1 cellular context compared by ENCODE assay signal in genomic region chr20:56362833-56363413, GRCh38.
TF ChIP-seq lines count a peak whose summit lies in the region.

No MANE protein-coding gene starts in this region.

TF ChIP-seq in K562, 482 proteins besides CTCF, POLR2A, EP300 and RAD21 (continued from another document and continues in another):
- no peak for TF ChIP-seq PREB (CRISPR knock-in tag; IDR thresholded peaks at IDR 0.05)
- TF ChIP-seq RFX5 (IDR thresholded peaks at IDR 0.05; ENCODE audit: low read depth, low read length), result no peak
- peak; percentile 79 for TF ChIP-seq MTA3 (IDR thresholded peaks at IDR 0.05; ENCODE audit: borderline replicate concordance)
- TF ChIP-seq ZBTB5 (IDR thresholded peaks at IDR 0.05), result no peak
- TF ChIP-seq ZNF561 (CRISPR knock-in tag; conservative IDR thresholded peaks at IDR 0.05), result no peak
- peak; percentile 79 for TF ChIP-seq MYC (IDR thresholded peaks at IDR 0.05; ENCODE audit: low read depth, low read length)
- TF ChIP-seq MYC (CRISPR knock-in tag; IDR thresholded peaks at IDR 0.05; ENCODE audit: borderline replicate concordance, low read depth), result no peak
- TF ChIP-seq FOS (IDR thresholded peaks at IDR 0.05; ENCODE audit: extremely low read depth, insufficient read length), result no peak
- TF ChIP-seq LEF1 (IDR thresholded peaks at IDR 0.05), result peak; percentile 81
- no peak for TF ChIP-seq XRCC4 (IDR thresholded peaks at IDR 0.05; ENCODE audit: extremely low read depth, insufficient read depth, insufficient read length)
- TF ChIP-seq KDM2B (CRISPR knock-in tag; IDR thresholded peaks at IDR 0.05), result no peak
- no peak for TF ChIP-seq ZNF586 (CRISPR knock-in tag; conservative IDR thresholded peaks at IDR 0.05)
- TF ChIP-seq BRCA1 (IDR thresholded peaks at IDR 0.05), result no peak
- no peak for TF ChIP-seq BRCA1 (CRISPR knock-in tag; IDR thresholded peaks at IDR 0.05)
- TF ChIP-seq NELFE (IDR thresholded peaks at IDR 0.05; ENCODE audit: insufficient read depth, insufficient read length), result no peak
- no peak for TF ChIP-seq HINFP (tag; conservative IDR thresholded peaks at IDR 0.05; ENCODE audit: low read depth)
- no peak for TF ChIP-seq SNRNP70 (optimal IDR thresholded peaks at IDR 0.05; ENCODE audit: low read depth, low read length)
- TF ChIP-seq PATZ1 (CRISPR knock-in tag; IDR thresholded peaks at IDR 0.05; ENCODE audit: borderline replicate concordance), result no peak
- no peak for TF ChIP-seq GTF2B (IDR thresholded peaks at IDR 0.05; ENCODE audit: extremely low read depth, insufficient read length)
- TF ChIP-seq NFXL1 (CRISPR knock-in tag; IDR thresholded peaks at IDR 0.05), result no peak
- no peak for TF ChIP-seq ZNF699 (CRISPR knock-in tag; IDR thresholded peaks at IDR 0.05; ENCODE audit: insufficient replicate concordance)
- TF ChIP-seq CEBPG (CRISPR knock-in tag; IDR thresholded peaks at IDR 0.05), result peak; percentile 52; the same call in 1 of the 2 replicates
- no peak; a peak in 1 of 4 replicates for TF ChIP-seq CEBPG (tag; conservative IDR thresholded peaks at IDR 0.05 in 1 of 2, IDR thresholded peaks at IDR 0.05 in 1 of 2)
- TF ChIP-seq ZNF668 (CRISPR knock-in tag; IDR thresholded peaks at IDR 0.05), result no peak; the same call in 1 of the 2 replicates
- TF ChIP-seq ZNF133 (CRISPR knock-in tag; IDR thresholded peaks at IDR 0.05), result no peak
- no peak for TF ChIP-seq ZNF445 (CRISPR knock-in tag; IDR thresholded peaks at IDR 0.05; ENCODE audit: low read depth)
- TF ChIP-seq ZNF75A (CRISPR knock-in tag; IDR thresholded peaks at IDR 0.05), result no peak
- no peak for TF ChIP-seq PURB (CRISPR knock-in tag; IDR thresholded peaks at IDR 0.05; ENCODE audit: low read depth)
- TF ChIP-seq TAF1 (IDR thresholded peaks at IDR 0.05; ENCODE audit: control insufficient read depth, extremely low read depth, insufficient read depth, low read length, severe bottlenecking), result no peak
- TF ChIP-seq CHD7 (IDR thresholded peaks at IDR 0.05; ENCODE audit: low read depth, low read length), result no peak
- peak; percentile 85 for TF ChIP-seq CUX1 (CRISPR knock-in tag; IDR thresholded peaks at IDR 0.05)
- TF ChIP-seq PHTF2 (CRISPR knock-in tag; IDR thresholded peaks at IDR 0.05), result no peak
- 0 out of 2 replicates have a peak, but pooled peaks have one; percentile 37 for TF ChIP-seq ZNF24 (IDR thresholded peaks at IDR 0.05)
- 0 out of 2 replicates have a peak, but pooled peaks have one; percentile 48 for TF ChIP-seq TRIM28 (IDR thresholded peaks at IDR 0.05)
- TF ChIP-seq ETV5 (CRISPR knock-in tag; IDR thresholded peaks at IDR 0.05; ENCODE audit: low read depth), result peak; percentile 61; the same call in 1 of the 2 replicates
- TF ChIP-seq ZNF384 (IDR thresholded peaks at IDR 0.05; ENCODE audit: low read depth, low read length), result no peak
- peak; percentile 88; the same call in 1 of the 2 replicates for TF ChIP-seq ZNF583 (CRISPR knock-in tag; IDR thresholded peaks at IDR 0.05)
